In genomic region chr1:16421201-16421600, GRCh38 we compare ENCODE assay signal across 15 cellular contexts. TPM values are rescaled to one million over a fixed set of nuclear protein-coding genes. Genes with fewer than 3 reads are reported as not detected.
DNase-seq lines count a peak whose midpoint lies in the region; ATAC-seq and TF ChIP-seq lines count a peak whose summit lies in the region.
"Had no signal": no experiment of that assay in that cellular context is flagged by ENCODE, and none has a peak within 500 bp of the region (broad histone marks: within the 10 kb centered on the region; RNA-seq: fewer than 3 reads in every experiment).

No MANE protein-coding gene starts in this region.

- CTCF ChIA-PET in CD8-positive, alpha-beta T cell (lab: Charles Lee), result interaction anchor here (3.7 kb wide), 1 partner anchor 19 kb away, joined by 23 read pairs; the partner anchor contains the start of gene NECAP2
- CTCF ChIA-PET in activated CD4-positive, alpha-beta memory T cell treated with anti-CD3 and anti-CD28 coated beads, Interleukin-2, amount 10 ng/mL, durations not matched to agents 7 days and 5 days (lab: Charles Lee), result interaction anchor here (1.0 to 2.3 kb wide), 4 partner anchors 11 to 49 kb away, joined by 3 to 15 read pairs (median 4); partner anchors contain the start of gene NECAP2

- H3K4me3 Mint-ChIP-seq in CD8-positive, alpha-beta T cell, result peak overlapping the region; percentile 64
- H3K4me3 Mint-ChIP-seq in activated CD4-positive, alpha-beta memory T cell treated with anti-CD3 and anti-CD28 coated beads, Interleukin-2, amount 10 ng/mL, durations not matched to agents 7 days and 5 days, result peak overlapping the region; percentile 38
- H3K4me3 Mint-ChIP-seq in naive B cell (peak overlapping the region in 5 of 8 donors; percentile 29 to 77 (median 67)), osteocyte (ENCODE audit: unreplicated experiment) (no peak overlapping the region)

- no peaks in the 10 kb centered on the region for H3K9me3 Mint-ChIP-seq in CD8-positive, alpha-beta T cell
- no peaks in the 10 kb centered on the region for H3K9me3 Mint-ChIP-seq in activated CD4-positive, alpha-beta memory T cell treated with anti-CD3 and anti-CD28 coated beads, Interleukin-2, amount 10 ng/mL, durations not matched to agents 7 days and 5 days
- H3K9me3 Mint-ChIP-seq in naive B cell, result no peaks in the 10 kb centered on the region
- no peaks in the 10 kb centered on the region for H3K9me3 Mint-ChIP-seq in osteocyte (ENCODE audit: unreplicated experiment)

- H3K4me1 ChIP-seq in CD8-positive, alpha-beta T cell (ENCODE audit: insufficient read depth, low read length), result peaks cover 26% of the 10 kb centered on the region
- H3K4me1 ChIP-seq: ascending aorta, left ventricle myocardium inferior had no signal

- H3K27me3 ChIP-seq in CD8-positive, alpha-beta T cell (ENCODE audit: insufficient read depth, low read length), result no peaks in the 10 kb centered on the region
- H3K27me3 ChIP-seq: ascending aorta had no signal

- H3K9me3 ChIP-seq in CD8-positive, alpha-beta T cell (ENCODE audit: low read length), result no peaks in the 10 kb centered on the region
- H3K9me3 ChIP-seq: ascending aorta, left ventricle myocardium inferior had no signal

- TF ChIP-seq CTCF in CD8-positive, alpha-beta T cell (IDR thresholded peaks at IDR 0.05), result no peak
- TF ChIP-seq CTCF in osteocyte (IDR thresholded peaks at IDR 0.05), result no peak

- POLR2A ChIA-PET in CD8-positive, alpha-beta T cell (lab: Charles Lee), result interaction anchor here (0.9 to 2.5 kb wide), 4 partner anchors 9 to 51 kb away, joined by 3 to 14 read pairs (median 4); partner anchors contain the start of genes NECAP2 and SPATA21
- POLR2A ChIA-PET in activated CD4-positive, alpha-beta memory T cell treated with anti-CD3 and anti-CD28 coated beads, Interleukin-2, amount 10 ng/mL, durations not matched to agents 7 days and 5 days (lab: Charles Lee), result interaction anchor here (1.0 to 2.7 kb wide), 7 partner anchors 9 to 92 kb away, joined by 3 to 36 read pairs (median 7); partner anchors contain the start of genes FBXO42, NECAP2, RNU1-1 and SZRD1

- peaks cover 30% of the 10 kb centered on the region for H3K4me1 Mint-ChIP-seq in CD8-positive, alpha-beta T cell (ENCODE audit: low read depth)
- peaks cover 38% of the 10 kb centered on the region for H3K4me1 Mint-ChIP-seq in activated CD4-positive, alpha-beta memory T cell treated with anti-CD3 and anti-CD28 coated beads, Interleukin-2, amount 10 ng/mL, durations not matched to agents 7 days and 5 days
- H3K4me1 Mint-ChIP-seq in naive B cell (peaks cover 26 to 30% (median 29%) of the 10 kb centered on the region in 3 donors), osteocyte (ENCODE audit: unreplicated experiment) (peaks cover 2% of the 10 kb centered on the region)

- DNase-seq in CD8-positive, alpha-beta T cell, result no peak
- peak; percentile 31 for DNase-seq in activated CD4-positive, alpha-beta memory T cell treated with anti-CD3 and anti-CD28 coated beads, Interleukin-2, amount 10 ng/mL, durations not matched to agents 7 days and 5 days
- DNase-seq in naive B cell (no peak), mucosa of gallbladder (ENCODE audit: low spot score) (no peak), osteocyte (ENCODE audit: extremely low spot score, unreplicated experiment) (no peak)
- no peak for DNase-seq in central memory CD4-positive, alpha-beta T cell
- DNase-seq: DMS53, left ventricle myocardium inferior, NCI-H774, trophoblast cell had no signal

- peak; percentile 39 for ATAC-seq in CD8-positive, alpha-beta T cell
- ATAC-seq in HG03196 (IDR thresholded peaks at IDR 0.05; ENCODE audit: unreplicated experiment) (peak; percentile 19), naive B cell (ENCODE audit: low read depth in 2 of 2) (no peak)

- no peaks in the 10 kb centered on the region for H3K27me3 Mint-ChIP-seq in CD8-positive, alpha-beta T cell (ENCODE audit: low read depth)
- peaks cover 12% of the 10 kb centered on the region for H3K27me3 Mint-ChIP-seq in activated CD4-positive, alpha-beta memory T cell treated with anti-CD3 and anti-CD28 coated beads, Interleukin-2, amount 10 ng/mL, durations not matched to agents 7 days and 5 days
- H3K27me3 Mint-ChIP-seq in naive B cell (peaks cover 0 to 36% (median 0%) of the 10 kb centered on the region in 3 donors), osteocyte (ENCODE audit: unreplicated experiment) (peaks cover 17% of the 10 kb centered on the region)

- H3K27ac ChIP-seq in CD8-positive, alpha-beta T cell (ENCODE audit: low read depth, low read length), result peak overlapping the region; percentile 12
- H3K27ac ChIP-seq: ascending aorta, left ventricle myocardium inferior had no signal

- H3K27ac Mint-ChIP-seq in CD8-positive, alpha-beta T cell, result peak overlapping the region; percentile 90
- H3K27ac Mint-ChIP-seq in activated CD4-positive, alpha-beta memory T cell treated with anti-CD3 and anti-CD28 coated beads, Interleukin-2, amount 10 ng/mL, durations not matched to agents 7 days and 5 days, result peak overlapping the region; percentile 94
- H3K27ac Mint-ChIP-seq in naive B cell (peak overlapping the region; percentile 2 to 96 (median 92)), osteocyte (ENCODE audit: unreplicated experiment) (no peak overlapping the region)

- no peaks in the 10 kb centered on the region for H3K36me3 Mint-ChIP-seq in CD8-positive, alpha-beta T cell
- H3K36me3 Mint-ChIP-seq in activated CD4-positive, alpha-beta memory T cell treated with anti-CD3 and anti-CD28 coated beads, Interleukin-2, amount 10 ng/mL, durations not matched to agents 7 days and 5 days (ENCODE audit: low read depth), result peaks cover 3% of the 10 kb centered on the region
- H3K36me3 Mint-ChIP-seq in naive B cell, result no peaks in the 10 kb centered on the region
- H3K36me3 Mint-ChIP-seq in osteocyte (ENCODE audit: unreplicated experiment), result no peaks in the 10 kb centered on the region

- intact Hi-C loops in CD8-positive, alpha-beta T cell (cut with DNase I, micrococcal nuclease), result no loop called here

- H3K36me3 ChIP-seq in CD8-positive, alpha-beta T cell (ENCODE audit: insufficient read depth, low read length), result no peaks in the 10 kb centered on the region
- H3K36me3 ChIP-seq: ascending aorta, left ventricle myocardium inferior had no signal

- peak overlapping the region; percentile 6 for H3K4me3 ChIP-seq in CD8-positive, alpha-beta T cell (ENCODE audit: low read depth, low read length)
- H3K4me3 ChIP-seq: ascending aorta, left ventricle myocardium inferior had no signal

RNA-seq across cellular contexts. Expression of gene SPATA21, which starts 16.0 kb away (rescaled TPM):
- not detected for total RNA-seq in CD8-positive, alpha-beta T cell
- total RNA-seq in activated CD4-positive, alpha-beta memory T cell treated with anti-CD3 and anti-CD28 coated beads, Interleukin-2, amount 10 ng/mL, durations not matched to agents 7 days and 5 days, result under 1 TPM in 1 of 2 experiments, not detected in 1; 0.05 TPM
- polyA plus RNA-seq in naive B cell (ENCODE audit: low read depth in 6 of 6), result not detected
- not detected for total RNA-seq in mucosa of gallbladder
- not detected in 2 replicates for total RNA-seq in osteocyte
- total RNA-seq: ascending aorta, frontal cortex, left ventricle myocardium inferior, posterior vena cava, skeletal muscle tissue had no signal

RNA-seq across cellular contexts. Expression of gene NECAP2, which starts 19.3 kb away (rescaled TPM):
- 10 to 100 TPM; 52.1 to 53.7 TPM for total RNA-seq in CD8-positive, alpha-beta T cell
- 100 to 1,000 TPM; 123 to 132 TPM for total RNA-seq in activated CD4-positive, alpha-beta memory T cell treated with anti-CD3 and anti-CD28 coated beads, Interleukin-2, amount 10 ng/mL, durations not matched to agents 7 days and 5 days
- 100 to 1,000 TPM; 103 to 152 (median 134) TPM for polyA plus RNA-seq in naive B cell (ENCODE audit: low read depth in 6 of 6)
- total RNA-seq in mucosa of gallbladder (46.4 TPM), osteocyte (62.0 and 67.5 TPM in 2 replicates)

RNA-seq across cellular contexts. Expression of gene SZRD1, which starts 54.2 kb away (rescaled TPM):
- total RNA-seq in CD8-positive, alpha-beta T cell, result 100 to 1,000 TPM; 133 to 136 TPM
- total RNA-seq in activated CD4-positive, alpha-beta memory T cell treated with anti-CD3 and anti-CD28 coated beads, Interleukin-2, amount 10 ng/mL, durations not matched to agents 7 days and 5 days, result 100 to 1,000 TPM; 156 to 157 TPM
- polyA plus RNA-seq in naive B cell (ENCODE audit: low read depth in 6 of 6), result 10 to 100 TPM; 41.1 to 59.6 (median 50.9) TPM
- total RNA-seq in mucosa of gallbladder (134 TPM), osteocyte (141 and 143 TPM in 2 replicates)

Comparison
In these comparisons a context has a peak if more than half of its experiments do, and no peak if none do; other contexts are left out.
1. ATAC-seq: peak in CD8-positive, alpha-beta T cell (single experiment) and HG03196 (single experiment); none in naive B cell (0 of 2).